Comparison of ENCODE assay signal across 28 cellular contexts in genomic region chr18:21406111-21406510, GRCh38.
DNase-seq lines count a peak whose midpoint lies in the region; TF ChIP-seq lines count a peak whose summit lies in the region.
"Had no signal": no experiment of that assay in that cellular context is flagged by ENCODE, and none has a peak within 500 bp of the region (broad histone marks: within the 10 kb centered on the region; RNA-seq: fewer than 3 reads in every experiment).

No MANE protein-coding gene starts in this region.

- H3K4me2 ChIP-seq in mammary epithelial cell (ENCODE audit: insufficient read depth, low read depth, low read length), result no peak overlapping the region
- H3K4me2 ChIP-seq: A549 had no signal

- no peaks in the 10 kb centered on the region for H3K27me3 ChIP-seq in mammary epithelial cell (ENCODE audit: insufficient read depth, low read length)
- H3K27me3 ChIP-seq in kidney epithelial cell (ENCODE audit: control insufficient read depth, insufficient read depth, low read length), result no peaks in the 10 kb centered on the region
- H3K27me3 ChIP-seq: ovary had no signal

- H3K27ac Mint-ChIP-seq in activated T-helper 2 cell treated with anti-CD3 and anti-CD28 coated beads, Interferon-gamma antibody, Interleukin-2, Interleukin-4, amounts not matched to agents 10 μg/mL and 5 μg/mL and 100 μg/mL, durations not matched to agents 14 hours and 24 hours and 36 hours, result no peak overlapping the region
- H3K27ac Mint-ChIP-seq: B cell; brain; CD8-positive, alpha-beta T cell; immature natural killer cell; T-helper 17 cell had no signal

- peak; percentile 33 for DNase-seq in AG10803 (ENCODE audit: low read depth)
- DNase-seq in HK-2 (ENCODE audit: unreplicated experiment), result peak; percentile 5
- DNase-seq in mammary epithelial cell, result peak; percentile 7
- DNase-seq in kidney epithelial cell (ENCODE audit: low read depth), result peak; percentile 2
- no peak for DNase-seq in activated T-helper 2 cell treated with anti-CD3 and anti-CD28 coated beads, Interferon-gamma antibody, Interleukin-2, Interleukin-4, amounts not matched to agents 10 μg/mL and 5 μg/mL and 100 μg/mL, durations not matched to agents 14 hours and 24 hours and 36 hours (ENCODE audit: low spot score)
- no peak for DNase-seq in C1 segment of cervical spinal cord (lab: John Stamatoyannopoulos, UW)
- DNase-seq in stimulated activated naive CD4-positive, alpha-beta T cell treated with Interleukin-2 at 50 U/mL for 16 hours (lab: John Stamatoyannopoulos, UW), result no peak
- DNase-seq in NCI-H774 (lab: John Stamatoyannopoulos, UW), result no peak
- DNase-seq: activated CD4-positive, alpha-beta T cell treated with anti-CD3 and anti-CD28 coated beads, Interleukin-2, amount 50 U/mL, for 48 hours; activated T-cell treated with anti-CD3 and anti-CD28 coated beads, Interleukin-2, amount 50 U/mL, for 48 hours; CD8-positive, alpha-beta T cell; H7; immature natural killer cell; IMR-90; mesendoderm; NCI-H1092 treated with DMSO at 0.1 percent for 48 hours; NCI-H2081 treated with DMSO at 0.1 percent for 48 hours; NCI-H345; NCI-H69; ovary; SHP77; stimulated activated naive CD4-positive, alpha-beta T cell; T-helper 17 cell had no signal

- H3K36me3 ChIP-seq in mammary epithelial cell (ENCODE audit: insufficient read depth, low read length) (no peaks in the 10 kb centered on the region), kidney epithelial cell (ENCODE audit: control insufficient read depth, insufficient read depth, low read length) (no peaks in the 10 kb centered on the region)
- H3K36me3 ChIP-seq: ovary had no signal

- H3K27ac ChIP-seq in mammary epithelial cell (ENCODE audit: insufficient read depth, low read depth, low read length), result no peak overlapping the region
- H3K27ac ChIP-seq: A549, ovary, skin epidermis had no signal

- H3K4me3 ChIP-seq in AG10803 (ENCODE audit: low read length) (no peak overlapping the region), mammary epithelial cell (replicated peaks in 1 of 3; ENCODE audit: insufficient read depth in 1 of 3, low read depth in 2 of 3, low read length in 3 of 3) (no peak overlapping the region), kidney epithelial cell (ENCODE audit: low read depth, low read length) (no peak overlapping the region)
- H3K4me3 ChIP-seq: A549, ovary, skin epidermis had no signal

- 100% methylated on average over 3 of the region's 3 CpGs for WGBS in mammary epithelial cell (ENCODE audit: low coverage, missing lambda C conversion rate)

- no peaks in the 10 kb centered on the region for H3K9me3 ChIP-seq in mammary epithelial cell (replicated peaks; ENCODE audit: insufficient read depth, low read length)
- H3K9me3 ChIP-seq: A549, ovary had no signal

- CTCF ChIA-PET in mammary epithelial cell (lab: Charles Lee; ENCODE audit: low non-redundant PET), result no interaction called here

- H3K79me2 ChIP-seq in mammary epithelial cell (ENCODE audit: insufficient read depth, low read length), result no peaks in the 10 kb centered on the region

- H3K9ac ChIP-seq in mammary epithelial cell (ENCODE audit: insufficient read depth, low read length), result no peak overlapping the region

- H3K36me3 Mint-ChIP-seq in activated T-helper 2 cell treated with anti-CD3 and anti-CD28 coated beads, Interferon-gamma antibody, Interleukin-2, Interleukin-4, amounts not matched to agents 10 μg/mL and 5 μg/mL and 100 μg/mL, durations not matched to agents 14 hours and 24 hours and 36 hours (ENCODE audit: low read depth), result no peaks in the 10 kb centered on the region
- H3K36me3 Mint-ChIP-seq: CD8-positive, alpha-beta T cell; immature natural killer cell had no signal

- no peaks in the 10 kb centered on the region for H3K4me1 ChIP-seq in mammary epithelial cell (ENCODE audit: insufficient read depth, low read length)
- H3K4me1 ChIP-seq: A549 had no signal

- no peak overlapping the region for H3K4me3 Mint-ChIP-seq in activated T-helper 2 cell treated with anti-CD3 and anti-CD28 coated beads, Interferon-gamma antibody, Interleukin-2, Interleukin-4, amounts not matched to agents 10 μg/mL and 5 μg/mL and 100 μg/mL, durations not matched to agents 14 hours and 24 hours and 36 hours (ENCODE audit: low read depth)
- H3K4me3 Mint-ChIP-seq: B cell; brain; CD8-positive, alpha-beta T cell; immature natural killer cell; neural crest cell; T-helper 17 cell had no signal

- intact Hi-C loops in mammary epithelial cell (cut with micrococcal nuclease), result no loop called here
- intact Hi-C loops in activated T-helper 2 cell treated with anti-CD3 and anti-CD28 coated beads, Interferon-gamma antibody, Interleukin-2, Interleukin-4, amounts not matched to agents 10 μg/mL and 5 μg/mL and 100 μg/mL, durations not matched to agents 14 hours and 24 hours and 36 hours (cut with micrococcal nuclease), result no loop called here

- TF ChIP-seq CTCF in AG10803 (conservative IDR thresholded peaks at IDR 0.05; ENCODE audit: low read length) (no peak), mammary epithelial cell (conservative IDR thresholded peaks at IDR 0.05 in 1 of 2, IDR thresholded peaks at IDR 0.05 in 1 of 2; ENCODE audit: extremely low read depth in 1 of 2, insufficient read depth in 1 of 2, low read depth in 1 of 2, low read length in 2 of 2) (no peak), kidney epithelial cell (IDR thresholded peaks at IDR 0.05; ENCODE audit: insufficient read depth, low read length, poor library complexity, severe bottlenecking) (no peak)

- no peaks in the 10 kb centered on the region for H3K9me3 Mint-ChIP-seq in activated T-helper 2 cell treated with anti-CD3 and anti-CD28 coated beads, Interferon-gamma antibody, Interleukin-2, Interleukin-4, amounts not matched to agents 10 μg/mL and 5 μg/mL and 100 μg/mL, durations not matched to agents 14 hours and 24 hours and 36 hours
- H3K9me3 Mint-ChIP-seq: brain; CD8-positive, alpha-beta T cell; neural crest cell had no signal

- BruUV-seq in mammary epithelial cell (replicated peaks; lab: Mats Ljungman, UMichigan), result no TSS peak

- no peaks in the 10 kb centered on the region for H3K4me1 Mint-ChIP-seq in activated T-helper 2 cell treated with anti-CD3 and anti-CD28 coated beads, Interferon-gamma antibody, Interleukin-2, Interleukin-4, amounts not matched to agents 10 μg/mL and 5 μg/mL and 100 μg/mL, durations not matched to agents 14 hours and 24 hours and 36 hours (ENCODE audit: low read depth)
- H3K4me1 Mint-ChIP-seq: B cell, brain, immature natural killer cell, neural crest cell, T-helper 17 cell had no signal

- no peaks in the 10 kb centered on the region for H4K20me1 ChIP-seq in mammary epithelial cell (ENCODE audit: insufficient read depth, low read length)

- H2AFZ ChIP-seq in mammary epithelial cell (ENCODE audit: low read depth, low read length), result no peak overlapping the region

- in situ Hi-C loops in mammary epithelial cell (cut with MboI; ENCODE audit: low sequenced_read_pairs in 2 of 2), result no loop called here

- dilution Hi-C loops in mammary epithelial cell (cut with HindIII; ENCODE audit: low sequenced_read_pairs), result no loop called here

- H3K27me3 Mint-ChIP-seq in activated T-helper 2 cell treated with anti-CD3 and anti-CD28 coated beads, Interferon-gamma antibody, Interleukin-2, Interleukin-4, amounts not matched to agents 10 μg/mL and 5 μg/mL and 100 μg/mL, durations not matched to agents 14 hours and 24 hours and 36 hours (ENCODE audit: low read depth), result peaks cover 2% of the 10 kb centered on the region
- H3K27me3 Mint-ChIP-seq: brain had no signal

Comparison
In these comparisons a context has a peak if more than half of its experiments do, and no peak if none do; other contexts are left out.
1. DNase-seq: peak in AG10803 (single experiment), HK-2 (single experiment), mammary epithelial cell (single experiment) and kidney epithelial cell (single experiment); none in activated T-helper 2 cell treated with anti-CD3 and anti-CD28 coated beads, Interferon-gamma antibody, Interleukin-2, Interleukin-4, amounts not matched to agents 10 μg/mL and 5 μg/mL and 100 μg/mL, durations not matched to agents 14 hours and 24 hours and 36 hours (single experiment), C1 segment of cervical spinal cord (0 of 14), stimulated activated naive CD4-positive, alpha-beta T cell treated with Interleukin-2 at 50 U/mL for 16 hours (single experiment) and NCI-H774 (single experiment).